1 cellular context compared by ENCODE assay signal in genomic region chr15:63381301-63382192, GRCh38.
TF ChIP-seq lines count a peak whose summit lies in the region.

CA12 (minus strand) TSS chr15:63381846; CDS start chr15:63381720, 126 bp downstream.

TF ChIP-seq in HEK293, 187 proteins besides CTCF, POLR2A, EP300 and RAD21 (continued from another document and continues in another):
- TF ChIP-seq ZNF426 (tag by site-specific recombination; IDR thresholded peaks at IDR 0.05) (no peak), ZNF133 (tag by site-specific recombination; IDR thresholded peaks at IDR 0.05) (no peak), SP3 (tag by site-specific recombination; IDR thresholded peaks at IDR 0.05) (peak; percentile 62; the same call in 1 of the 2 replicates), ZNF629 (tag by site-specific recombination; IDR thresholded peaks at IDR 0.05) (peak; percentile 65; the same call in 1 of the 2 replicates), ZNF654 (tag by site-specific recombination; IDR thresholded peaks at IDR 0.05; ENCODE audit: low read depth) (no peak), ZBTB6 (tag by site-specific recombination; IDR thresholded peaks at IDR 0.05) (no peak), ZNF514 (tag by site-specific recombination; IDR thresholded peaks at IDR 0.05) (no peak), ZNF239 (tag by site-specific recombination; IDR thresholded peaks at IDR 0.05) (no peak), EGR2 (tag by site-specific recombination; IDR thresholded peaks at IDR 0.05; ENCODE audit: low read depth) (peak; percentile 21; the same call in 1 of the 2 replicates), ZNF157 (tag by site-specific recombination; IDR thresholded peaks at IDR 0.05) (no peak), MEIS1 (CRISPR knock-in tag; IDR thresholded peaks at IDR 0.05; ENCODE audit: borderline replicate concordance) (no peak), YY1 (tag by site-specific recombination; IDR thresholded peaks at IDR 0.05) (no peak), OVOL3 (tag by site-specific recombination; IDR thresholded peaks at IDR 0.05) (no peak), ZNF423 (tag by site-specific recombination; IDR thresholded peaks at IDR 0.05) (peak; percentile 69; the same call in 1 of the 2 replicates), ZFP37 (tag by site-specific recombination; IDR thresholded peaks at IDR 0.05) (no peak), ZNF843 (tag by site-specific recombination; IDR thresholded peaks at IDR 0.05) (no peak), ZFP3 (tag by site-specific recombination; IDR thresholded peaks at IDR 0.05; ENCODE audit: low read depth) (no peak), KLF10 (tag by site-specific recombination; IDR thresholded peaks at IDR 0.05) (peak; percentile 33; the same call in 1 of the 2 replicates), WT1 (tag by site-specific recombination; IDR thresholded peaks at IDR 0.05) (no peak), ZNF404 (tag by site-specific recombination; IDR thresholded peaks at IDR 0.05) (no peak), BCL11A (tag by site-specific recombination; IDR thresholded peaks at IDR 0.05; ENCODE audit: low read depth) (no peak), FEZF1 (tag by site-specific recombination; IDR thresholded peaks at IDR 0.05) (no peak), ZNF48 (tag by site-specific recombination; IDR thresholded peaks at IDR 0.05) (no peak), ZNF777 (tag by site-specific recombination; IDR thresholded peaks at IDR 0.05; ENCODE audit: borderline replicate concordance) (no peak), ZSCAN30 (tag by site-specific recombination; IDR thresholded peaks at IDR 0.05) (peak; percentile 74; the same call in 1 of the 2 replicates), ZFP41 (tag by site-specific recombination; IDR thresholded peaks at IDR 0.05; ENCODE audit: borderline replicate concordance) (no peak), ZBTB48 (tag by site-specific recombination; IDR thresholded peaks at IDR 0.05) (no peak), ZFHX2 (tag by site-specific recombination; conservative IDR thresholded peaks at IDR 0.05) (peak; percentile 41), ZNF501 (tag by site-specific recombination; IDR thresholded peaks at IDR 0.05) (no peak), HIC1 (tag by site-specific recombination; IDR thresholded peaks at IDR 0.05) (no peak), ZSCAN23 (tag by site-specific recombination; IDR thresholded peaks at IDR 0.05) (no peak), ZNF184 (tag by site-specific recombination; IDR thresholded peaks at IDR 0.05) (0 out of 2 replicates have a peak, but pooled peaks have one; percentile 17), KLF9 (tag by site-specific recombination; IDR thresholded peaks at IDR 0.05; ENCODE audit: low read depth) (0 out of 2 replicates have a peak, but pooled peaks have one; percentile 30), ZNF677 (tag by site-specific recombination; IDR thresholded peaks at IDR 0.05) (no peak), ZNF660 (tag by site-specific recombination; IDR thresholded peaks at IDR 0.05) (peak; percentile 50; the same call in 1 of the 2 replicates), ZNF707 (tag by site-specific recombination; IDR thresholded peaks at IDR 0.05) (no peak), ZNF24 (tag by site-specific recombination; IDR thresholded peaks at IDR 0.05) (no peak), ZNF280C (tag by site-specific recombination; IDR thresholded peaks at IDR 0.05) (no peak), ZNF248 (tag by site-specific recombination; IDR thresholded peaks at IDR 0.05) (no peak), ZBTB8A (tag by site-specific recombination; IDR thresholded peaks at IDR 0.05) (peak; percentile 86), KLF8 (tag by site-specific recombination; IDR thresholded peaks at IDR 0.05) (peak; percentile 51; the same call in 1 of the 2 replicates), ZNF544 (tag by site-specific recombination; IDR thresholded peaks at IDR 0.05) (no peak), ZNF335 (tag by site-specific recombination; conservative IDR thresholded peaks at IDR 0.05) (peak; percentile 53)
- TF ChIP-seq, protein P1, sequence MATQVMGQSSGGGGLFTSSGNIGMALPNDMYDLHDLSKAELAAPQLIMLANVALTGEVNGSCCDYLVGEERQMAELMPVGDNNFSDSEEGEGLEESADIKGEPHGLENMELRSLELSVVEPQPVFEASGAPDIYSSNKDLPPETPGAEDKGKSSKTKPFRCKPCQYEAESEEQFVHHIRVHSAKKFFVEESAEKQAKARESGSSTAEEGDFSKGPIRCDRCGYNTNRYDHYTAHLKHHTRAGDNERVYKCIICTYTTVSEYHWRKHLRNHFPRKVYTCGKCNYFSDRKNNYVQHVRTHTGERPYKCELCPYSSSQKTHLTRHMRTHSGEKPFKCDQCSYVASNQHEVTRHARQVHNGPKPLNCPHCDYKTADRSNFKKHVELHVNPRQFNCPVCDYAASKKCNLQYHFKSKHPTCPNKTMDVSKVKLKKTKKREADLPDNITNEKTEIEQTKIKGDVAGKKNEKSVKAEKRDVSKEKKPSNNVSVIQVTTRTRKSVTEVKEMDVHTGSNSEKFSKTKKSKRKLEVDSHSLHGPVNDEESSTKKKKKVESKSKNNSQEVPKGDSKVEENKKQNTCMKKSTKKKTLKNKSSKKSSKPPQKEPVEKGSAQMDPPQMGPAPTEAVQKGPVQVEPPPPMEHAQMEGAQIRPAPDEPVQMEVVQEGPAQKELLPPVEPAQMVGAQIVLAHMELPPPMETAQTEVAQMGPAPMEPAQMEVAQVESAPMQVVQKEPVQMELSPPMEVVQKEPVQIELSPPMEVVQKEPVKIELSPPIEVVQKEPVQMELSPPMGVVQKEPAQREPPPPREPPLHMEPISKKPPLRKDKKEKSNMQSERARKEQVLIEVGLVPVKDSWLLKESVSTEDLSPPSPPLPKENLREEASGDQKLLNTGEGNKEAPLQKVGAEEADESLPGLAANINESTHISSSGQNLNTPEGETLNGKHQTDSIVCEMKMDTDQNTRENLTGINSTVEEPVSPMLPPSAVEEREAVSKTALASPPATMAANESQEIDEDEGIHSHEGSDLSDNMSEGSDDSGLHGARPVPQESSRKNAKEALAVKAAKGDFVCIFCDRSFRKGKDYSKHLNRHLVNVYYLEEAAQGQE (tag by site-specific recombination; IDR thresholded peaks at IDR 0.05), result no peak
- TF ChIP-seq, protein P2, sequence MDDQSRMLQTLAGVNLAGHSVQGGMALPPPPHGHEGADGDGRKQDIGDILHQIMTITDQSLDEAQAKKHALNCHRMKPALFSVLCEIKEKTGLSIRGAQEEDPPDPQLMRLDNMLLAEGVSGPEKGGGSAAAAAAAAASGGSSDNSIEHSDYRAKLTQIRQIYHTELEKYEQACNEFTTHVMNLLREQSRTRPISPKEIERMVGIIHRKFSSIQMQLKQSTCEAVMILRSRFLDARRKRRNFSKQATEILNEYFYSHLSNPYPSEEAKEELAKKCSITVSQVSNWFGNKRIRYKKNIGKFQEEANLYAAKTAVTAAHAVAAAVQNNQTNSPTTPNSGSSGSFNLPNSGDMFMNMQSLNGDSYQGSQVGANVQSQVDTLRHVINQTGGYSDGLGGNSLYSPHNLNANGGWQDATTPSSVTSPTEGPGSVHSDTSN (CRISPR knock-in tag; IDR thresholded peaks at IDR 0.05), result 0 out of 2 replicates have a peak, but pooled peaks have one; percentile 24
- TF ChIP-seq, protein P3, sequence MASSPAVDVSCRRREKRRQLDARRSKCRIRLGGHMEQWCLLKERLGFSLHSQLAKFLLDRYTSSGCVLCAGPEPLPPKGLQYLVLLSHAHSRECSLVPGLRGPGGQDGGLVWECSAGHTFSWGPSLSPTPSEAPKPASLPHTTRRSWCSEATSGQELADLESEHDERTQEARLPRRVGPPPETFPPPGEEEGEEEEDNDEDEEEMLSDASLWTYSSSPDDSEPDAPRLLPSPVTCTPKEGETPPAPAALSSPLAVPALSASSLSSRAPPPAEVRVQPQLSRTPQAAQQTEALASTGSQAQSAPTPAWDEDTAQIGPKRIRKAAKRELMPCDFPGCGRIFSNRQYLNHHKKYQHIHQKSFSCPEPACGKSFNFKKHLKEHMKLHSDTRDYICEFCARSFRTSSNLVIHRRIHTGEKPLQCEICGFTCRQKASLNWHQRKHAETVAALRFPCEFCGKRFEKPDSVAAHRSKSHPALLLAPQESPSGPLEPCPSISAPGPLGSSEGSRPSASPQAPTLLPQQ (tag by site-specific recombination; IDR thresholded peaks at IDR 0.05), result no peak
- TF ChIP-seq, protein P4, sequence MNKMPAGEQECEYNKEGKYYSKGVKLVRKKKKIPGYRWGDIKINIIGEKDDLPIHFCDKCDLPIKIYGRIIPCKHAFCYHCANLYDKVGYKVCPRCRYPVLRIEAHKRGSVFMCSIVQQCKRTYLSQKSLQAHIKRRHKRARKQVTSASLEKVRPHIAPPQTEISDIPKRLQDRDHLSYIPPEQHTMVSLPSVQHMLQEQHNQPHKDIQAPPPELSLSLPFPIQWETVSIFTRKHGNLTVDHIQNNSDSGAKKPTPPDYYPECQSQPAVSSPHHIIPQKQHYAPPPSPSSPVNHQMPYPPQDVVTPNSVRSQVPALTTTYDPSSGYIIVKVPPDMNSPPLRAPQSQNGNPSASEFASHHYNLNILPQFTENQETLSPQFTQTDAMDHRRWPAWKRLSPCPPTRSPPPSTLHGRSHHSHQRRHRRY (tag by site-specific recombination; IDR thresholded peaks at IDR 0.05), result no peak
- TF ChIP-seq, protein P5, sequence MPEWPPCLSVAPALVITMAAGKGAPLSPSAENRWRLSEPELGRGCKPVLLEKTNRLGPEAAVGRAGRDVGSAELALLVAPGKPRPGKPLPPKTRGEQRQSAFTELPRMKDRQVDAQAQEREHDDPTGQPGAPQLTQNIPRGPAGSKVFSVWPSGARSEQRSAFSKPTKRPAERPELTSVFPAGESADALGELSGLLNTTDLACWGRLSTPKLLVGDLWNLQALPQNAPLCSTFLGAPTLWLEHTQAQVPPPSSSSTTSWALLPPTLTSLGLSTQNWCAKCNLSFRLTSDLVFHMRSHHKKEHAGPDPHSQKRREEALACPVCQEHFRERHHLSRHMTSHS (tag by site-specific recombination; IDR thresholded peaks at IDR 0.05), result no peak
- TF ChIP-seq, protein P6, sequence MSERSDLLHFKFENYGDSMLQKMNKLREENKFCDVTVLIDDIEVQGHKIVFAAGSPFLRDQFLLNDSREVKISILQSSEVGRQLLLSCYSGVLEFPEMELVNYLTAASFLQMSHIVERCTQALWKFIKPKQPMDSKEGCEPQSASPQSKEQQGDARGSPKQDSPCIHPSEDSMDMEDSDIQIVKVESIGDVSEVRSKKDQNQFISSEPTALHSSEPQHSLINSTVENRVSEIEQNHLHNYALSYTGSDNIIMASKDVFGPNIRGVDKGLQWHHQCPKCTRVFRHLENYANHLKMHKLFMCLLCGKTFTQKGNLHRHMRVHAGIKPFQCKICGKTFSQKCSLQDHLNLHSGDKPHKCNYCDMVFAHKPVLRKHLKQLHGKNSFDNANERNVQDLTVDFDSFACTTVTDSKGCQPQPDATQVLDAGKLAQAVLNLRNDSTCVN (tag by site-specific recombination; optimal IDR thresholded peaks at IDR 0.05), result peak; percentile 78
- TF ChIP-seq, protein P7, sequence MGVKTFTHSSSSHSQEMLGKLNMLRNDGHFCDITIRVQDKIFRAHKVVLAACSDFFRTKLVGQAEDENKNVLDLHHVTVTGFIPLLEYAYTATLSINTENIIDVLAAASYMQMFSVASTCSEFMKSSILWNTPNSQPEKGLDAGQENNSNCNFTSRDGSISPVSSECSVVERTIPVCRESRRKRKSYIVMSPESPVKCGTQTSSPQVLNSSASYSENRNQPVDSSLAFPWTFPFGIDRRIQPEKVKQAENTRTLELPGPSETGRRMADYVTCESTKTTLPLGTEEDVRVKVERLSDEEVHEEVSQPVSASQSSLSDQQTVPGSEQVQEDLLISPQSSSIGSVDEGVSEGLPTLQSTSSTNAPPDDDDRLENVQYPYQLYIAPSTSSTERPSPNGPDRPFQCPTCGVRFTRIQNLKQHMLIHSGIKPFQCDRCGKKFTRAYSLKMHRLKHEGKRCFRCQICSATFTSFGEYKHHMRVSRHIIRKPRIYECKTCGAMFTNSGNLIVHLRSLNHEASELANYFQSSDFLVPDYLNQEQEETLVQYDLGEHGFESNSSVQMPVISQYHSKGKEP (tag by site-specific recombination; IDR thresholded peaks at IDR 0.05), result no peak
